In genomic region chr1:166432655-166433054, GRCh38 we compare ENCODE assay signal across 19 cellular contexts.
DNase-seq lines count a peak whose midpoint lies in the region; ATAC-seq, FAIRE-seq and TF ChIP-seq lines count a peak whose summit lies in the region.
"Had no signal": no experiment of that assay in that cellular context is flagged by ENCODE, and none has a peak within 500 bp of the region (broad histone marks: within the 10 kb centered on the region; RNA-seq: fewer than 3 reads in every experiment).

No MANE protein-coding gene starts in this region.

- H3K79me2 ChIP-seq in K562 (ENCODE audit: control insufficient read depth, insufficient read depth, low read length) = no peaks in the 10 kb centered on the region

- no peak for TF ChIP-seq POLR2A in K562 (conservative IDR thresholded peaks at IDR 0.05)

- H3K9ac ChIP-seq in K562 (ENCODE audit: insufficient read depth in 1 of 2, low read depth in 2 of 2, low read length in 2 of 2) = no peak overlapping the region

- WGBS in K562 (ENCODE audit: insufficient coverage, low coverage, missing lambda C conversion rate) = 3% methylated on average over 2 of the region's 2 CpGs

- TF ChIP-seq RAD21 in K562 (CRISPR knock-in tag; conservative IDR thresholded peaks at IDR 0.05 in 1 of 2, IDR thresholded peaks at IDR 0.05 in 1 of 2) = no peak

- H3K27me3 ChIP-seq in K562 (ENCODE audit: control insufficient read depth in 2 of 2, insufficient read depth in 2 of 2, low read length in 2 of 2) (peaks cover 0 to 6% of the 10 kb centered on the region in 2 experiments; a peak in 1 of 5 replicates), lower lobe of right lung (ENCODE audit: low read depth) (no peaks in the 10 kb centered on the region)

- no peak overlapping the region for H3K4me3 ChIP-seq in K562
- H3K4me3 ChIP-seq in lower lobe of right lung = no peak overlapping the region
- H3K4me3 ChIP-seq: GM23338, SK-N-MC had no signal

- in situ Hi-C loops in KBM-7 (cut with MboI; ENCODE audit: low pct_unique_long_range_greater_than_20kb, low sequenced_read_pairs) (no loop called here), K562 (cut with MboI) (no loop called here)

- no peak for TF ChIP-seq EP300 in K562 (IDR thresholded peaks at IDR 0.05; ENCODE audit: low read length)

- no peaks in the 10 kb centered on the region for H3K36me3 ChIP-seq in K562 (ENCODE audit: control insufficient read depth, insufficient read depth, low read length)
- no peaks in the 10 kb centered on the region for H3K36me3 ChIP-seq in lower lobe of right lung

- DNase-seq in KBM-7 = peak; percentile 4
- DNase-seq in MV-4-11 (lab: John Stamatoyannopoulos, UW) = peak; percentile 82
- DNase-seq in OCI-M1 (lab: John Stamatoyannopoulos, UW) = peak; percentile 36
- DNase-seq in K562 (ENCODE audit: extremely low read depth in 1 of 4, low spot score in 3 of 4) = no peak
- no peak for DNase-seq in lower lobe of right lung
- no peak for DNase-seq in natural killer cell
- DNase-seq: DMS79 treated with DMSO at 0.1 percent for 48 hours, HCEC 1CT, NCI-H1105, NCI-H1694 treated with DMSO at 0.1 percent for 48 hours, NCI-H774, T-helper 1 cell, T1000 had no signal

- H3K36me3 Mint-ChIP-seq in natural killer cell = no peaks in the 10 kb centered on the region

- no peak for FAIRE-seq in K562 (lab: Jason Lieb, UNC)
- FAIRE-seq: RCC 7860 had no signal

- no peak overlapping the region for H3K4me2 ChIP-seq in K562 (ENCODE audit: insufficient read depth, low read length)
- H3K4me2 ChIP-seq: GM23338 had no signal

- no peaks in the 10 kb centered on the region for H4K20me1 ChIP-seq in K562 (replicated peaks; ENCODE audit: control insufficient read depth, insufficient read depth, low read length)

- TF ChIP-seq CTCF in K562 (IDR thresholded peaks at IDR 0.05 in 2 of 3, conservative IDR thresholded peaks at IDR 0.05 in 1 of 3; ENCODE audit: insufficient read depth in 2 of 3, low read depth in 1 of 3, low read length in 3 of 3) = no peak
- TF ChIP-seq CTCF in lower lobe of right lung (IDR thresholded peaks at IDR 0.05) = no peak
- TF ChIP-seq CTCF in natural killer cell (IDR thresholded peaks at IDR 0.05) = no peak

- POLR2A ChIA-PET in K562 (lab: Yijun Ruan, JAX) = interaction anchor here (1.0 kb wide), 1 partner anchor 508 kb away, joined by 6 read pairs; no protein-coding TSS in a partner anchor

- H3K27ac Mint-ChIP-seq in natural killer cell = no peak overlapping the region
- H3K27ac Mint-ChIP-seq: GM23338 had no signal

- H3K4me3 Mint-ChIP-seq in natural killer cell = no peak overlapping the region
- H3K4me3 Mint-ChIP-seq: GM23338 had no signal

- no peak overlapping the region for H2AFZ ChIP-seq in K562 (ENCODE audit: low read depth, low read length)
- H2AFZ ChIP-seq: GM23338 had no signal

- peaks cover 0 to 3% of the 10 kb centered on the region in 2 donors for H3K27me3 Mint-ChIP-seq in natural killer cell (ENCODE audit: low read depth in 2 of 2)

- no peaks in the 10 kb centered on the region for H3K4me1 ChIP-seq in K562 (replicated peaks in 1 of 2; ENCODE audit: control insufficient read depth in 2 of 2, insufficient read depth in 2 of 2, low read length in 2 of 2)
- H3K4me1 ChIP-seq in lower lobe of right lung = no peaks in the 10 kb centered on the region

- no TSS peak for BruUV-seq in K562 (replicated peaks; lab: Mats Ljungman, UMichigan)

- H3K9me3 ChIP-seq in K562 (replicated peaks; ENCODE audit: control insufficient read depth, insufficient read depth, low read depth, low read length) (no peaks in the 10 kb centered on the region), lower lobe of right lung (no peaks in the 10 kb centered on the region)

- no peaks in the 10 kb centered on the region for H3K4me1 Mint-ChIP-seq in natural killer cell

- CTCF ChIA-PET in K562 (lab: Yijun Ruan, JAX; ENCODE audit: low intra/inter-chr PET ratio) = interaction anchor here (0.6 kb wide), 1 partner anchor 507 kb away, joined by 3 read pairs; no protein-coding TSS in a partner anchor

- H3K9me3 Mint-ChIP-seq in natural killer cell = peaks cover 0 to 2% of the 10 kb centered on the region in 2 donors

- no peaks in the 10 kb centered on the region for H3K9me1 ChIP-seq in K562 (ENCODE audit: control insufficient read depth, insufficient read depth, low read length)

- ATAC-seq in K562 (no peak), lower lobe of right lung (no peak), natural killer cell (no peak), HG03097 (IDR thresholded peaks at IDR 0.05; ENCODE audit: low FRiP score, unreplicated experiment) (no peak)
- ATAC-seq: Right ventricle myocardium inferior had no signal

- H3K27ac ChIP-seq in K562 (ENCODE audit: extremely low read depth, low read depth, low read length) (no peak overlapping the region), lower lobe of right lung (no peak overlapping the region)
- H3K27ac ChIP-seq: C4-2B, SK-N-MC had no signal

- intact Hi-C loops in K562 (cut with micrococcal nuclease) = loop anchor here (1.0 to 5.0 kb wide), 3 partner anchors 299 to 1040 kb away; no protein-coding TSS in a partner anchor
- intact Hi-C loops in lower lobe of right lung (cut with DNase I) = no loop called here
- intact Hi-C loops in natural killer cell (cut with micrococcal nuclease) = no loop called here

TF ChIP-seq in K562, 482 proteins besides CTCF, POLR2A, EP300 and RAD21:
- TF ChIP-seq SPI1 (IDR thresholded peaks at IDR 0.05; ENCODE audit: borderline replicate concordance, low read depth, low read length) (peak; percentile 62; the same call in 1 of the 2 replicates), ID3 (CRISPR knock-in tag; IDR thresholded peaks at IDR 0.05) (no peak), ID3 (tag; IDR thresholded peaks at IDR 0.05) (no peak)

Comparison
In these comparisons a context has a peak if more than half of its experiments do, and no peak if none do; other contexts are left out.
1. DNase-seq: peak in KBM-7 (single experiment), MV-4-11 (single experiment) and OCI-M1 (single experiment); none in K562 (0 of 4), lower lobe of right lung (single experiment) and natural killer cell (single experiment).